21 cellular contexts compared by ENCODE assay signal in the genomic region with DNA sequence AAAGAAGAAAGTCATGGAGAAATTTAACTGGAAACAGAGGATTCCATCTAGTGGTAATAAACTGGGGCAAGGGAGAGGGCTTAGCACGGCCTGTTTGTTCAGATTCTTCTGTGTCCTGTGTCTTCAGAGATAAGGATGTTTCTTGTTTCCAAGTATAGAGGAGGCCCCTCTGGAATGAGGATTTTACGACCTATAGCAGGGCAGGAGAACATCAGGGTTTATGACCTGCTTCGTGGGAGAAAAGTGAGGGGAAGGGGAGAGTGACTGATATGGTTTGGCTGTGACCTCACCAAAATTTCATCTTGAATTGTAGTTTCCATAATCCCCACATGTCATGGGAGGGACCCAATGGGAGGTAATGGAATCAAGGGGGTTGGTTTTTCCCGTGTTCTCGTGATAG.
DNase-seq lines count a peak whose midpoint lies in the region; ATAC-seq and TF ChIP-seq lines count a peak whose summit lies in the region.
"Had no signal": no experiment of that assay in that cellular context is flagged by ENCODE, and none has a peak within 500 bp of the region (broad histone marks: within the 10 kb centered on the region; RNA-seq: fewer than 3 reads in every experiment).

No MANE protein-coding gene starts in this region.

- H3K9ac ChIP-seq in H9 (ENCODE audit: extremely low read depth, insufficient read length, low read length) = no peak overlapping the region
- H3K9ac ChIP-seq in endodermal cell (ENCODE audit: extremely low read depth, low read length, poor library complexity, severe bottlenecking) = no peak overlapping the region
- H3K9ac ChIP-seq in mesendoderm (ENCODE audit: low read length) = no peak overlapping the region
- H3K9ac ChIP-seq in smooth muscle cell (ENCODE audit: low read depth) = no peak overlapping the region
- H3K9ac ChIP-seq in trophoblast cell (ENCODE audit: low read length) = no peak overlapping the region
- H3K9ac ChIP-seq: BLaER1 treated with 17β-estradiol and CSF1 and Interleukin-3, amounts not matched to agents 10 nM and 100 nM; GM23248 had no signal

- no peak overlapping the region for H3T11ph ChIP-seq in H9 (ENCODE audit: low read length)

- H3K27ac Mint-ChIP-seq in H9 (no peak overlapping the region; a peak in 1 of 7 replicates), endodermal cell (no peak overlapping the region)
- H3K27ac Mint-ChIP-seq: CD4-positive, alpha-beta T cell; HFFc6 had no signal

- no peak overlapping the region for H3K27ac ChIP-seq in H9 (ENCODE audit: insufficient read length, low read depth, low read length)
- H3K27ac ChIP-seq in endodermal cell (ENCODE audit: low read depth, low read length) = no peak overlapping the region
- no peak overlapping the region for H3K27ac ChIP-seq in mesendoderm (ENCODE audit: low read depth, low read length)
- no peak overlapping the region for H3K27ac ChIP-seq in smooth muscle cell (ENCODE audit: low read depth)
- H3K27ac ChIP-seq in trophoblast cell (ENCODE audit: low read depth, low read length) = no peak overlapping the region
- H3K27ac ChIP-seq: BLaER1 treated with 17β-estradiol and CSF1 and Interleukin-3, amounts not matched to agents 10 nM and 100 nM; GM23248; Peyer's patch had no signal

- H3K79me1 ChIP-seq in H9 (ENCODE audit: insufficient read depth, low read depth, low read length, poor library complexity, severe bottlenecking) = no peaks in the 10 kb centered on the region
- H3K79me1 ChIP-seq in mesendoderm (ENCODE audit: low read length) = no peaks in the 10 kb centered on the region
- H3K79me1 ChIP-seq in trophoblast cell (ENCODE audit: low read length) = no peaks in the 10 kb centered on the region

- H3K14ac ChIP-seq in H9 (ENCODE audit: insufficient read depth, low read length) (no peak overlapping the region), trophoblast cell (ENCODE audit: low read length) (no peak overlapping the region)

- H3K4me2 ChIP-seq in H9 (ENCODE audit: insufficient read depth, insufficient read length, low read length) (no peak overlapping the region), mesendoderm (ENCODE audit: low read length) (no peak overlapping the region), smooth muscle cell (peak overlapping the region; percentile 40), trophoblast cell (ENCODE audit: low read length) (no peak overlapping the region)
- H3K4me2 ChIP-seq: BLaER1 treated with 17β-estradiol and CSF1 and Interleukin-3, amounts not matched to agents 10 nM and 100 nM had no signal

- H2BK120ac ChIP-seq in H9 (ENCODE audit: low read depth, low read length, poor library complexity, severe bottlenecking) = no peak overlapping the region
- H2BK120ac ChIP-seq in mesendoderm (ENCODE audit: low read depth, low read length) = no peak overlapping the region
- no peak overlapping the region for H2BK120ac ChIP-seq in trophoblast cell (ENCODE audit: insufficient read depth, low read length, poor library complexity)

- no peak overlapping the region for H4K8ac ChIP-seq in H9 (replicated peaks; ENCODE audit: insufficient read length, low read depth, low read length)
- no peak overlapping the region for H4K8ac ChIP-seq in mesendoderm (ENCODE audit: low read depth, low read length)
- no peak overlapping the region for H4K8ac ChIP-seq in trophoblast cell (ENCODE audit: low read depth, low read length)

- H3K18ac ChIP-seq in H9 (ENCODE audit: insufficient read length, low read depth, low read length) (no peak overlapping the region), mesendoderm (ENCODE audit: low read length) (peak overlapping the region; percentile 25), trophoblast cell (ENCODE audit: low read length) (no peak overlapping the region)

- H3K4me1 Mint-ChIP-seq in H9 (peaks cover 24 to 46% of the 10 kb centered on the region in 2 experiments), endodermal cell (peaks cover 30% of the 10 kb centered on the region)

- H3K4me3 Mint-ChIP-seq in H9 (no peak overlapping the region), endodermal cell (no peak overlapping the region)
- H3K4me3 Mint-ChIP-seq: CD4-positive, alpha-beta T cell; HFFc6 had no signal

- H3K9me3 ChIP-seq in H9 (ENCODE audit: control insufficient read depth, low read depth, low read length) (no peaks in the 10 kb centered on the region), endodermal cell (ENCODE audit: control insufficient read depth, low read length) (no peaks in the 10 kb centered on the region), smooth muscle cell (replicated peaks; ENCODE audit: low read depth) (no peaks in the 10 kb centered on the region), trophoblast cell (ENCODE audit: insufficient read depth, low read depth, low read length) (no peaks in the 10 kb centered on the region)
- H3K9me3 ChIP-seq: BLaER1 treated with 17β-estradiol and CSF1 and Interleukin-3, amounts not matched to agents 10 nM and 100 nM; HAP-1; Peyer's patch had no signal

- ATAC-seq in GM18870 (IDR thresholded peaks at IDR 0.05; ENCODE audit: unreplicated experiment) (no peak), HG03521 (IDR thresholded peaks at IDR 0.05; ENCODE audit: unreplicated experiment) (no peak)

- H4K20me1 ChIP-seq in H9 (ENCODE audit: control insufficient read depth, insufficient read depth, insufficient read length) = no peaks in the 10 kb centered on the region
- H4K20me1 ChIP-seq in smooth muscle cell (ENCODE audit: low read depth) = no peaks in the 10 kb centered on the region
- H4K20me1 ChIP-seq: BLaER1 treated with 17β-estradiol and CSF1 and Interleukin-3, amounts not matched to agents 10 nM and 100 nM had no signal

- no peak overlapping the region for H3K4ac ChIP-seq in H9 (ENCODE audit: low read depth, low read length)
- H3K4ac ChIP-seq in mesendoderm (ENCODE audit: low read depth, low read length) = peak overlapping the region; percentile 22
- no peak overlapping the region for H3K4ac ChIP-seq in trophoblast cell (ENCODE audit: low read depth, low read length)

- H4K91ac ChIP-seq in H9 (ENCODE audit: insufficient read length, low read depth, low read length) (no peak overlapping the region), trophoblast cell (ENCODE audit: low read depth, low read length) (no peak overlapping the region)

- no peak for TF ChIP-seq CTCF in H9 (conservative IDR thresholded peaks at IDR 0.05)
- TF ChIP-seq CTCF in endodermal cell (conservative IDR thresholded peaks at IDR 0.05) = no peak
- TF ChIP-seq CTCF in smooth muscle cell (IDR thresholded peaks at IDR 0.05; ENCODE audit: borderline replicate concordance, insufficient read depth, poor library complexity, severe bottlenecking) = no peak

- no peaks in the 10 kb centered on the region for H3F3A ChIP-seq in smooth muscle cell (ENCODE audit: low read depth)

- H2BK5ac ChIP-seq in H9 (ENCODE audit: insufficient read length, low read length) (no peak overlapping the region), mesendoderm (ENCODE audit: low read length) (peak overlapping the region; percentile 20), trophoblast cell (ENCODE audit: low read depth, low read length, poor library complexity) (no peak overlapping the region)

- H3K4me3 ChIP-seq in endodermal cell (ENCODE audit: low read length) = no peak overlapping the region
- H3K4me3 ChIP-seq in mesendoderm (ENCODE audit: low read length) = no peak overlapping the region
- no peak overlapping the region for H3K4me3 ChIP-seq in smooth muscle cell
- no peak overlapping the region for H3K4me3 ChIP-seq in trophoblast cell (ENCODE audit: low read depth, low read length)
- H3K4me3 ChIP-seq: BLaER1 treated with 17β-estradiol and CSF1 and Interleukin-3, amounts not matched to agents 10 nM and 100 nM; GM23248; HAP-1; Peyer's patch had no signal

- H2AK5ac ChIP-seq in H9 (ENCODE audit: insufficient read length, low read length) (no peak overlapping the region), mesendoderm (ENCODE audit: low read length) (no peak overlapping the region), trophoblast cell (ENCODE audit: low read length) (no peak overlapping the region)

- H2BK20ac ChIP-seq in H9 (ENCODE audit: low read depth, low read length, poor library complexity, severe bottlenecking) = no peak overlapping the region

- H3K36me3 Mint-ChIP-seq in H9 (ENCODE audit: insufficient read depth in 1 of 3, low read depth in 3 of 3) = no peaks in the 10 kb centered on the region
- H3K36me3 Mint-ChIP-seq in endodermal cell (ENCODE audit: low read depth) = no peaks in the 10 kb centered on the region

- DNase-seq in H9 (peak; percentile 3), endodermal cell (peak; percentile 20), mesendoderm (no peak), smooth muscle cell (lab: John Stamatoyannopoulos, UW; ENCODE audit: unreplicated experiment) (no peak), trophoblast cell (no peak)
- DNase-seq: AML-193; CD4-positive, alpha-beta T cell; GM23248; HFFc6; KBM-7; MM.1S; NCI-H2029; NCI-H226; NCI-H510A; NCI-H69; Peyer's patch; SHP77 treated with DMSO at 0.1 percent for 48 hours had no signal

- no peaks in the 10 kb centered on the region for H3K23me2 ChIP-seq in H9 (ENCODE audit: insufficient read length, low read depth, low read length, poor library complexity, severe bottlenecking)

- H3K9me3 Mint-ChIP-seq in H9 = peaks cover 0 to 2% of the 10 kb centered on the region in 2 experiments; a peak in 2 of 5 replicates
- no peaks in the 10 kb centered on the region for H3K9me3 Mint-ChIP-seq in endodermal cell
- H3K9me3 Mint-ChIP-seq: CD4-positive, alpha-beta T cell; HFFc6 had no signal

- H3K4me1 ChIP-seq in H9 (ENCODE audit: insufficient read depth, low read length) (peaks cover 10% of the 10 kb centered on the region; the same call in 1 of the 2 replicates), endodermal cell (ENCODE audit: control insufficient read depth, insufficient read depth, low read length) (no peaks in the 10 kb centered on the region), mesendoderm (ENCODE audit: control insufficient read depth, low read depth, low read length) (peaks cover 15% of the 10 kb centered on the region), smooth muscle cell (ENCODE audit: low read depth) (peaks cover 5% of the 10 kb centered on the region), trophoblast cell (ENCODE audit: control insufficient read depth in 1 of 2, insufficient read depth in 2 of 2, low read length in 2 of 2) (peaks cover 0 to 7% of the 10 kb centered on the region in 2 experiments)
- H3K4me1 ChIP-seq: BLaER1 treated with 17β-estradiol and CSF1 and Interleukin-3, amounts not matched to agents 10 nM and 100 nM; HAP-1; Peyer's patch had no signal

- no peak overlapping the region for H4K5ac ChIP-seq in H9 (ENCODE audit: insufficient read length, low read depth, low read length)
- H4K5ac ChIP-seq in mesendoderm (ENCODE audit: low read length) = no peak overlapping the region

- H3K79me2 ChIP-seq in H9 (ENCODE audit: insufficient read depth, low read length) (no peaks in the 10 kb centered on the region), mesendoderm (ENCODE audit: control insufficient read depth, insufficient read depth, low read length) (no peaks in the 10 kb centered on the region), smooth muscle cell (ENCODE audit: low read depth) (no peaks in the 10 kb centered on the region), trophoblast cell (ENCODE audit: control insufficient read depth, insufficient read depth, low read length, poor library complexity) (no peaks in the 10 kb centered on the region)

- H2AFZ ChIP-seq in H9 (ENCODE audit: low read length) (no peak overlapping the region), smooth muscle cell (ENCODE audit: low read depth) (peak overlapping the region; percentile 42), trophoblast cell (ENCODE audit: insufficient read depth, low read length, poor library complexity) (no peak overlapping the region)
- H2AFZ ChIP-seq: GM23248 had no signal

- H3K27me3 ChIP-seq in H9 (ENCODE audit: insufficient read depth, low read length) (no peaks in the 10 kb centered on the region), endodermal cell (ENCODE audit: control insufficient read depth, insufficient read depth, low read length, poor library complexity, severe bottlenecking) (no peaks in the 10 kb centered on the region), mesendoderm (ENCODE audit: insufficient read depth, low read length, poor library complexity) (no peaks in the 10 kb centered on the region), smooth muscle cell (ENCODE audit: low read depth) (no peaks in the 10 kb centered on the region), trophoblast cell (ENCODE audit: insufficient read depth, low read length) (no peaks in the 10 kb centered on the region)
- H3K27me3 ChIP-seq: BLaER1 treated with 17β-estradiol and CSF1 and Interleukin-3, amounts not matched to agents 10 nM and 100 nM; Peyer's patch had no signal

- no CpG with 5 or more reads among the region's 5 CpGs for WGBS in H9 (ENCODE audit: extremely low coverage, insufficient read length, low lambda C conversion rate)
- 89 to 95% methylated on average over 3 to 5 of the region's 5 CpGs for WGBS in endodermal cell (ENCODE audit: insufficient coverage in 1 of 2, insufficient read length in 1 of 2), 2 experiments
- WGBS in mesendoderm (ENCODE audit: extremely low coverage, insufficient coverage, low lambda C conversion rate) = no CpG with 5 or more reads among the region's 5 CpGs
- 25% methylated on average over 5 of the region's 5 CpGs for WGBS in smooth muscle cell (ENCODE audit: low lambda C conversion rate)
- WGBS in trophoblast cell (ENCODE audit: extremely low coverage, insufficient coverage, insufficient read length) = no CpG with 5 or more reads among the region's 5 CpGs

- no peak overlapping the region for H2BK15ac ChIP-seq in H9 (ENCODE audit: low read depth, low read length)
- H2BK15ac ChIP-seq in mesendoderm (replicated peaks; ENCODE audit: low read depth) = no peak overlapping the region

- H3K36me3 ChIP-seq in endodermal cell (ENCODE audit: control insufficient read depth, insufficient read depth, low read length) (no peaks in the 10 kb centered on the region), mesendoderm (ENCODE audit: control insufficient read depth, insufficient read depth, low read length) (no peaks in the 10 kb centered on the region), smooth muscle cell (ENCODE audit: low read depth) (no peaks in the 10 kb centered on the region), trophoblast cell (ENCODE audit: control insufficient read depth in 1 of 2, insufficient read depth in 2 of 2, low read length in 2 of 2) (no peaks in the 10 kb centered on the region)
- H3K36me3 ChIP-seq: BLaER1 treated with 17β-estradiol and CSF1 and Interleukin-3, amounts not matched to agents 10 nM and 100 nM; HAP-1; Peyer's patch had no signal

- H3K23ac ChIP-seq in H9 (ENCODE audit: insufficient read length, low read depth, low read length) (no peak overlapping the region), mesendoderm (ENCODE audit: low read length) (no peak overlapping the region), trophoblast cell (ENCODE audit: low read length) (no peak overlapping the region)

- H4K12ac ChIP-seq in trophoblast cell (ENCODE audit: low read depth, low read length) = no peak overlapping the region

- H3K56ac ChIP-seq in H9 (ENCODE audit: insufficient read length, low read depth, low read length) = no peak overlapping the region
- H3K56ac ChIP-seq in mesendoderm (ENCODE audit: low read length) = no peak overlapping the region

- H2BK12ac ChIP-seq in H9 (ENCODE audit: insufficient read length, low read depth, low read length) (no peak overlapping the region), trophoblast cell (ENCODE audit: low read length) (no peak overlapping the region)

- H3K27me3 Mint-ChIP-seq in H9 (ENCODE audit: low read depth) = peaks cover 7% of the 10 kb centered on the region
- peaks cover 32% of the 10 kb centered on the region for H3K27me3 Mint-ChIP-seq in endodermal cell (ENCODE audit: insufficient read depth)
- H3K27me3 Mint-ChIP-seq: CD4-positive, alpha-beta T cell had no signal

Comparison
In these comparisons a context has a peak if more than half of its experiments do, and no peak if none do; other contexts are left out.
1. DNase-seq: peak in H9 (single experiment) and endodermal cell (single experiment); none in mesendoderm (single experiment), smooth muscle cell (single experiment) and trophoblast cell (0 of 2).